Comparison of ENCODE assay signal across 9 cellular contexts in the genomic region with DNA sequence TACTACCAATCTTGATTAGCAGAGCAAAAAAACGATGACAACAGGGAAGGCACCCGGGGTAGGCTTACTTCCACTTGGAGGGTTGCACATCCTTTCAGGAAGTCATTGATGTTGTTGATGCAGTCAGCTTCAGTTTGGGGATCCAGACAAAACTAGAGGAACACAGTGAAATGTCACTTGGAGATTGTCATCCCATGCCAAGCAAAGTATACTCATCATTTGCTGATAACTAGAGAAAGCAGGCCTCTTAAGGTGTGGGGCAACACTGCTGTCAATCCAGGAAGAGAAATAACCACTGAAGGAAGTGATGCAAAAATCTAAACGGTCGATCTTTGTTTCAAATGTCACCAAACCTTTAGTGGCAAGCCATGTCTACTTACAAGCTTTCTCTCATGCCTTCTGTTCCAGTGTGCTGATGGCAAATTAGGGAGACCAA. TPM values are rescaled to one million over a fixed set of nuclear protein-coding genes. Genes with fewer than 3 reads are reported as not detected.
A peak's percentile ranks its signal among the peaks of the same experiment; 100 is the strongest.
DNase-seq lines count a peak whose midpoint lies in the region; ATAC-seq and TF ChIP-seq lines count a peak whose summit lies in the region.
"Had no signal": no experiment of that assay in that cellular context is flagged by ENCODE, and none has a peak within 500 bp of the region (broad histone marks: within the 10 kb centered on the region; RNA-seq: fewer than 3 reads in every experiment).

No MANE protein-coding gene starts in this region.

- peak overlapping the region; percentile 80 for H3K27ac Mint-ChIP-seq in HFFc6
- peak overlapping the region; percentile 97 for H3K27ac Mint-ChIP-seq in T-helper 1 cell treated with Interleukin-12 subunit alpha and Interleukin-12 subunit beta and Interleukin-4 antibody, amounts not matched to agents 30 μg/mL and 1 μg/mL, for 36 hours
- H3K27ac Mint-ChIP-seq in naive thymus-derived CD4-positive, alpha-beta T cell = peak overlapping the region; percentile 84 to 97 (median 96)

- ATAC-seq in naive thymus-derived CD4-positive, alpha-beta T cell = peak; percentile 76
- ATAC-seq in HG02852 (IDR thresholded peaks at IDR 0.05; ENCODE audit: unreplicated experiment) = no peak

- no peaks in the 10 kb centered on the region for H3K27me3 Mint-ChIP-seq in HFFc6 (ENCODE audit: insufficient read depth)
- no peaks in the 10 kb centered on the region for H3K27me3 Mint-ChIP-seq in T-helper 1 cell treated with Interleukin-12 subunit alpha and Interleukin-12 subunit beta and Interleukin-4 antibody, amounts not matched to agents 30 μg/mL and 1 μg/mL, for 36 hours (ENCODE audit: low read depth)
- no peaks in the 10 kb centered on the region for H3K27me3 Mint-ChIP-seq in naive thymus-derived CD4-positive, alpha-beta T cell

- H3K4me1 ChIP-seq in naive thymus-derived CD4-positive, alpha-beta T cell (ENCODE audit: control insufficient read depth in 2 of 2, insufficient read depth in 2 of 2, low read length in 2 of 2) = peaks cover 7 to 26% of the 10 kb centered on the region in 2 donors

- no peaks in the 10 kb centered on the region for H3K27me3 ChIP-seq in naive thymus-derived CD4-positive, alpha-beta T cell (ENCODE audit: control insufficient read depth in 2 of 2, insufficient read depth in 2 of 2, low read length in 2 of 2)

- peak overlapping the region; percentile 80 for H3K27ac ChIP-seq in naive thymus-derived CD4-positive, alpha-beta T cell (ENCODE audit: low read depth, low read length)

- H3K4me3 ChIP-seq in naive thymus-derived CD4-positive, alpha-beta T cell (ENCODE audit: low read length) = peak overlapping the region; percentile 77

- H3K9me3 ChIP-seq in naive thymus-derived CD4-positive, alpha-beta T cell (ENCODE audit: control insufficient read depth in 2 of 3, low read length in 3 of 3) = no peaks in the 10 kb centered on the region

- H3K4me3 Mint-ChIP-seq in HFFc6 = peak overlapping the region; percentile 86
- peak overlapping the region; percentile 89 for H3K4me3 Mint-ChIP-seq in T-helper 1 cell treated with Interleukin-12 subunit alpha and Interleukin-12 subunit beta and Interleukin-4 antibody, amounts not matched to agents 30 μg/mL and 1 μg/mL, for 36 hours
- H3K4me3 Mint-ChIP-seq in naive thymus-derived CD4-positive, alpha-beta T cell = peak overlapping the region; percentile 85 to 96 (median 93)

- CTCF ChIA-PET in naive thymus-derived CD4-positive, alpha-beta T cell (lab: Charles Lee) = no interaction called here

- H3K9me3 Mint-ChIP-seq in HFFc6 = no peaks in the 10 kb centered on the region
- no peaks in the 10 kb centered on the region for H3K9me3 Mint-ChIP-seq in T-helper 1 cell treated with Interleukin-12 subunit alpha and Interleukin-12 subunit beta and Interleukin-4 antibody, amounts not matched to agents 30 μg/mL and 1 μg/mL, for 36 hours
- H3K9me3 Mint-ChIP-seq in naive thymus-derived CD4-positive, alpha-beta T cell = peaks cover 0 to 2% (median 0%) of the 10 kb centered on the region in 11 donors

- TF ChIP-seq CTCF in GM10266 (IDR thresholded peaks at IDR 0.05; ENCODE audit: control insufficient read depth, insufficient read depth, low read depth, missing control alignments) (no peak), HFFc6 (IDR thresholded peaks at IDR 0.05) (no peak)

- no peaks in the 10 kb centered on the region for H3K36me3 ChIP-seq in naive thymus-derived CD4-positive, alpha-beta T cell (ENCODE audit: control insufficient read depth in 2 of 3, insufficient read depth in 3 of 3, low read length in 3 of 3)

- peaks cover 38% of the 10 kb centered on the region for H3K4me1 Mint-ChIP-seq in HFFc6 (ENCODE audit: low read depth)
- H3K4me1 Mint-ChIP-seq in T-helper 1 cell treated with Interleukin-12 subunit alpha and Interleukin-12 subunit beta and Interleukin-4 antibody, amounts not matched to agents 30 μg/mL and 1 μg/mL, for 36 hours (ENCODE audit: low read depth) = peaks cover 59% of the 10 kb centered on the region
- H3K4me1 Mint-ChIP-seq in naive thymus-derived CD4-positive, alpha-beta T cell = peaks cover 39 to 81% (median 72%) of the 10 kb centered on the region in 7 donors

- DNase-seq in GM10266 (ENCODE audit: extremely low spot score) = peak; percentile 9
- no peak for DNase-seq in HFFc6
- peak in 6 of 9 donors; percentile 30 to 54 (median 43) for DNase-seq in naive thymus-derived CD4-positive, alpha-beta T cell
- no peak for DNase-seq in SHP77 (lab: John Stamatoyannopoulos, UW)
- no peak for DNase-seq in NCI-H524 (lab: John Stamatoyannopoulos, UW)
- no peak for DNase-seq in NCI-H446 treated with DMSO at 0.1 percent for 48 hours (lab: John Stamatoyannopoulos, UW)
- DNase-seq: stimulated activated CD4-positive, alpha-beta T cell treated with anti-CD3 and anti-CD28 coated beads, Interleukin-2, amount 100 ng/mL, for 48 hours had no signal

- H3K36me3 Mint-ChIP-seq in HFFc6 (ENCODE audit: low read depth) = no peaks in the 10 kb centered on the region
- peaks cover 29% of the 10 kb centered on the region for H3K36me3 Mint-ChIP-seq in T-helper 1 cell treated with Interleukin-12 subunit alpha and Interleukin-12 subunit beta and Interleukin-4 antibody, amounts not matched to agents 30 μg/mL and 1 μg/mL, for 36 hours (ENCODE audit: low read depth)
- peaks cover 0 to 44% (median 7%) of the 10 kb centered on the region in 5 donors for H3K36me3 Mint-ChIP-seq in naive thymus-derived CD4-positive, alpha-beta T cell

- intact Hi-C loops in naive thymus-derived CD4-positive, alpha-beta T cell (cut with micrococcal nuclease) = loop anchor here (1.0 to 10.0 kb wide), 7 partner anchors 11 to 1975 kb away; partner anchors contain the start of gene RBMX (in 1 of the 2)

- POLR2A ChIA-PET in naive thymus-derived CD4-positive, alpha-beta T cell (lab: Charles Lee) = interaction anchor here (0.7 to 5.0 kb wide), 9 partner anchors 11 to 121 kb away, joined by 3 to 46 read pairs (median 4); partner anchors contain the start of gene RBMX

RNA-seq across cellular contexts. Expression of gene ARHGEF6, which starts 1.4 kb away (rescaled TPM):
- total RNA-seq in HFFc6 (2021; fragmentation: NEBNext Ultra II Directional; extraction: Animal tissue kit (Norgen Biotek cat#: 25700)) = 1 to 10 TPM; 2.5 to 5.4 (median 4.9) TPM
- total RNA-seq in naive thymus-derived CD4-positive, alpha-beta T cell = 100 to 1,000 TPM in 1 of 5 experiments, 10 to 100 TPM in 4; 66.1 to 102 (median 81.5) TPM
- 10 to 100 TPM; 88.2 to 99.0 TPM for polyA plus RNA-seq in naive thymus-derived CD4-positive, alpha-beta T cell

Comparison
In these comparisons a context has a peak if more than half of its experiments do, and no peak if none do; other contexts are left out.
1. DNase-seq: peak in GM10266 (single experiment) and naive thymus-derived CD4-positive, alpha-beta T cell (6 of 9); none in HFFc6 (single experiment), SHP77 (0 of 2), NCI-H524 (0 of 2) and NCI-H446 treated with DMSO at 0.1 percent for 48 hours (single experiment).
2. RNA of gene ARHGEF6, which starts 1.4 kb away (total RNA-seq): 66.1 to 102 TPM in naive thymus-derived CD4-positive, alpha-beta T cell; 2.5 to 5.4 TPM in HFFc6; every median in the first group is over 10 times any median in the second.
3. Peak in every context shown above with its lines, with median percentiles within 50 percentile points of each other: H3K27ac Mint-ChIP-seq and H3K4me3 Mint-ChIP-seq.